ENCODE assay signal across 8 cellular contexts in genomic region chr11:112024778-112025678, GRCh38. TPM values are rescaled to one million over a fixed set of nuclear protein-coding genes. Genes with fewer than 3 reads are reported as not detected.
DNase-seq lines count a peak whose midpoint lies in the region; ATAC-seq and TF ChIP-seq lines count a peak whose summit lies in the region.

Gene DLAT (plus strand): TSS chr11:112025408. CDS start chr11:112025473, 65 bp downstream.

- H3K4me3 Mint-ChIP-seq in naive thymus-derived CD8-positive, alpha-beta T cell, result peak within 1 kb of the TSS; percentile 98 to 100 (median 100)

- no peaks in the 10 kb centered on the region for H3K27me3 Mint-ChIP-seq in naive thymus-derived CD8-positive, alpha-beta T cell

- peak; percentile 88 for DNase-seq in DND-41
- peak; percentile 91 for DNase-seq in RKO (ENCODE audit: low spot score)
- DNase-seq in activated T-helper 1 cell treated with Interleukin-2 at 50 U/mL for 16 hours (ENCODE audit: low read depth), result peak; percentile 67
- peak; percentile 81 for DNase-seq in fibroblast of mammary gland (ENCODE audit: low read depth)
- peak; percentile 68 to 91 (median 80) for DNase-seq in naive thymus-derived CD8-positive, alpha-beta T cell
- peak; percentile 84 for DNase-seq in stimulated activated naive CD4-positive, alpha-beta T cell treated with Interleukin-2 at 50 U/mL for 16 hours (lab: John Stamatoyannopoulos, UW)

- H3K27ac ChIP-seq in DND-41 (ENCODE audit: low read length) (peak within 1 kb of the TSS; percentile 87), KOPT-K1 (ENCODE audit: low read depth, low read length, poor library complexity, severe bottlenecking) (peak within 1 kb of the TSS; percentile 88)

- H3K9ac ChIP-seq in DND-41 (ENCODE audit: low read depth, low read length), result peak within 1 kb of the TSS; percentile 90

- ATAC-seq in DND-41 (ENCODE audit: insufficient read depth, low read depth), result peak; percentile 84
- peak; percentile 63 for ATAC-seq in GM21786 (IDR thresholded peaks at IDR 0.05; ENCODE audit: unreplicated experiment)
- ATAC-seq in naive thymus-derived CD8-positive, alpha-beta T cell, result peak; percentile 88 to 89

- H3K4me1 ChIP-seq in DND-41 (ENCODE audit: insufficient read depth, low read length), result peaks cover 22% of the 10 kb centered on the region

- H3K36me3 ChIP-seq in DND-41 (ENCODE audit: insufficient read depth, low read length), result peaks cover 21% of the 10 kb centered on the region
- peaks cover 23% of the 10 kb centered on the region for H3K36me3 ChIP-seq in KOPT-K1 (ENCODE audit: insufficient read depth, low read length)

- peaks cover 33% of the 10 kb centered on the region for H3K79me2 ChIP-seq in DND-41 (ENCODE audit: insufficient read depth, low read length)

- H3K27me3 ChIP-seq in DND-41 (ENCODE audit: insufficient read depth, low read length, poor library complexity), result no peaks in the 10 kb centered on the region

- peak within 1 kb of the TSS; percentile 85 for H2AFZ ChIP-seq in DND-41 (ENCODE audit: low read depth, low read length)

- H3K4me3 ChIP-seq in DND-41 (ENCODE audit: low read depth in 1 of 2, low read length in 2 of 2) (peak within 1 kb of the TSS; percentile 71 to 86), fibroblast of mammary gland (ENCODE audit: control insufficient read depth, low read depth, low read length) (peak within 1 kb of the TSS; percentile 62)

- POLR2A ChIA-PET in naive thymus-derived CD8-positive, alpha-beta T cell (lab: Charles Lee), result interaction anchor here (0.8 to 2.4 kb wide), 5 partner anchors 51 to 98 kb away, joined by 3 to 9 read pairs (median 4); no protein-coding TSS in a partner anchor

- H3K9me3 ChIP-seq in DND-41 (ENCODE audit: insufficient read depth, low read length, severe bottlenecking) (no peaks in the 10 kb centered on the region), KOPT-K1 (ENCODE audit: insufficient read depth, low read length, poor library complexity, severe bottlenecking) (no peaks in the 10 kb centered on the region)

- peak within 1 kb of the TSS; percentile 73 for H3K4me2 ChIP-seq in DND-41 (ENCODE audit: insufficient read depth, low read length)

- no peaks in the 10 kb centered on the region for H3K9me3 Mint-ChIP-seq in naive thymus-derived CD8-positive, alpha-beta T cell

- TF ChIP-seq CTCF in DND-41 (IDR thresholded peaks at IDR 0.05; ENCODE audit: borderline replicate concordance, extremely low read depth, low read length, poor library complexity, severe bottlenecking), result no peak
- no peak for TF ChIP-seq CTCF in fibroblast of mammary gland (conservative IDR thresholded peaks at IDR 0.05; ENCODE audit: control insufficient read depth, insufficient read depth, low read depth, low read length)

- H3K27ac Mint-ChIP-seq in naive thymus-derived CD8-positive, alpha-beta T cell, result peak within 1 kb of the TSS; percentile 92 to 100 (median 99)

- H4K20me1 ChIP-seq in DND-41 (ENCODE audit: insufficient read depth, low read length), result no peaks in the 10 kb centered on the region

- peaks cover 3 to 21% (median 8%) of the 10 kb centered on the region in 3 donors for H3K36me3 Mint-ChIP-seq in naive thymus-derived CD8-positive, alpha-beta T cell

- H3K4me1 Mint-ChIP-seq in naive thymus-derived CD8-positive, alpha-beta T cell, result peaks cover 13 to 33% (median 29%) of the 10 kb centered on the region in 4 donors

RNA-seq across cellular contexts. Expression of gene DLAT, which starts in this region (rescaled TPM):
- 10 to 100 TPM; 20.0 to 20.5 TPM for total RNA-seq in naive thymus-derived CD8-positive, alpha-beta T cell
- 10 to 100 TPM; 22.4 to 26.1 (median 24.5) TPM for polyA plus RNA-seq in naive thymus-derived CD8-positive, alpha-beta T cell

Comparison
In these comparisons a context has a peak if more than half of its experiments do, and no peak if none do; other contexts are left out.
1. Peak in every context shown above with its lines: DNase-seq, ATAC-seq, H3K4me3 ChIP-seq and H3K27ac ChIP-seq.